Comparison of ENCODE assay signal across 20 cellular contexts in genomic region chr19:33096005-33096404, GRCh38. TPM values are rescaled to one million over a fixed set of nuclear protein-coding genes. Genes with fewer than 3 reads are reported as not detected.
"Had no signal": no experiment of that assay in that cellular context is flagged by ENCODE, and none has a peak within 500 bp of the region (broad histone marks: within the 10 kb centered on the region; RNA-seq: fewer than 3 reads in every experiment).

No MANE protein-coding gene starts in this region.

- H3K4me3 Mint-ChIP-seq: activated B cell treated with CpG ODN at 0.5 μM for 24 hours; activated CD8-positive, alpha-beta memory T cell treated with anti-CD3 and anti-CD28 coated beads, Interleukin-2, amount 10 ng/mL, durations not matched to agents 7 days and 5 days; activated T-cell treated with anti-CD3 and anti-CD28 coated beads, Interleukin-2, amount 50 U/mL, for 24 hours; neural crest cell; T-helper 2 cell treated with Interferon-gamma antibody and Interleukin-4, amounts not matched to agents 5 μg/mL and 100 μg/mL, for 36 hours had no signal

- H3K9me3 Mint-ChIP-seq: activated B cell treated with CpG ODN at 0.5 μM for 24 hours; activated T-cell treated with anti-CD3 and anti-CD28 coated beads, Interleukin-2, amount 50 U/mL, for 24 hours; neural crest cell; T-helper 2 cell treated with Interferon-gamma antibody and Interleukin-4, amounts not matched to agents 5 μg/mL and 100 μg/mL, for 36 hours had no signal

- DNase-seq: activated B cell treated with CpG ODN at 0.5 μM for 24 hours; activated CD8-positive, alpha-beta memory T cell treated with anti-CD3 and anti-CD28 coated beads, Interleukin-2, amount 10 ng/mL, durations not matched to agents 7 days and 5 days; activated effector memory CD4-positive, alpha-beta T cell treated with Interleukin-2 at 50 U/mL for 16 hours; activated naive CD4-positive, alpha-beta T cell treated with anti-CD3 and anti-CD28 coated beads, Interleukin-2, amount 50 U/mL, for 16 hours; activated T-cell treated with anti-CD3 and anti-CD28 coated beads, Interleukin-2, amount 50 U/mL, for 24 hours; dorsolateral prefrontal cortex; hypothalamus; ovary; spleen; stimulated activated CD4-positive, alpha-beta T cell treated with anti-CD3 and anti-CD28 coated beads, Interleukin-1b, Interleukin-23, amount 100 ng/mL, for 48 hours; SW 1271 had no signal

- H3K27ac Mint-ChIP-seq: activated B cell treated with CpG ODN at 0.5 μM for 24 hours; activated CD8-positive, alpha-beta memory T cell treated with anti-CD3 and anti-CD28 coated beads, Interleukin-2, amount 10 ng/mL, durations not matched to agents 7 days and 5 days; activated T-cell treated with anti-CD3 and anti-CD28 coated beads, Interleukin-2, amount 50 U/mL, for 24 hours; T-helper 2 cell treated with Interferon-gamma antibody and Interleukin-4, amounts not matched to agents 5 μg/mL and 100 μg/mL, for 36 hours had no signal

- ATAC-seq: activated CD8-positive, alpha-beta memory T cell treated with anti-CD3 and anti-CD28 coated beads, Interleukin-2, amount 10 ng/mL, durations not matched to agents 7 days and 5 days; sciatic nerve had no signal

- H3K4me1 Mint-ChIP-seq: activated B cell treated with CpG ODN at 0.5 μM for 24 hours; activated CD8-positive, alpha-beta memory T cell treated with anti-CD3 and anti-CD28 coated beads, Interleukin-2, amount 10 ng/mL, durations not matched to agents 7 days and 5 days had no signal

- H3K27me3 Mint-ChIP-seq: activated B cell treated with CpG ODN at 0.5 μM for 24 hours; activated CD8-positive, alpha-beta memory T cell treated with anti-CD3 and anti-CD28 coated beads, Interleukin-2, amount 10 ng/mL, durations not matched to agents 7 days and 5 days; activated T-cell treated with anti-CD3 and anti-CD28 coated beads, Interleukin-2, amount 50 U/mL, for 24 hours had no signal

RNA-seq across cellular contexts. Expression of gene WDR88, which starts 35.9 kb away (rescaled TPM):
- total RNA-seq: activated CD8-positive, alpha-beta memory T cell treated with anti-CD3 and anti-CD28 coated beads, Interleukin-2, amount 10 ng/mL, durations not matched to agents 7 days and 5 days; cardiac septum; esophagus muscularis mucosa; kidney epithelial cell; myocyte; neural crest cell; pulmonary artery endothelial cell; sciatic nerve; spleen; ureter had no signal
